In the genomic region with DNA sequence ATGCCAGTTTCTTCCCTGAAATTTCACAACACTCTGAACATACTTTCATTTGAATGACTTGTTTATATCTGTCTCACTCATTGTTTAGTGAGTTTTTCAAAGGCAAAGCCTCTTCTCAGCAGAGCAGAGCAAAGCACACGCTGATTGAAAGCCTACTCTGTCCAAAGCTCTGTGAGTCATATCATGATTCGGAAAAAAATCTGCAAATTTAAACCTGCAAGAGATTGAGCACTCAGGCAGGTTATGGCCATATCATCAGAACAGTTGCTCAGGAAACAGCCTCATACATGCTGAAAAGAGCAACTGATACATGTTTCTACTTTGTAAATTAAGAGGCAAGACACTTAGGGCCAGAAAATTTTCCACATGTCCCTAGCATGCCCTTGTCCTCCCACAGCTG, we compare ENCODE assay signal across 23 cellular contexts.
DNase-seq lines count a peak whose midpoint lies in the region; ATAC-seq, FAIRE-seq and TF ChIP-seq lines count a peak whose summit lies in the region.
"Had no signal": no experiment of that assay in that cellular context is flagged by ENCODE, and none has a peak within 500 bp of the region (broad histone marks: within the 10 kb centered on the region; RNA-seq: fewer than 3 reads in every experiment).

No MANE protein-coding gene starts in this region.

- H3K27ac Mint-ChIP-seq in GM23338 (no peak overlapping the region), chondrocyte (ENCODE audit: unreplicated experiment) (no peak overlapping the region)
- H3K27ac Mint-ChIP-seq: activated naive CD4-positive, alpha-beta T cell treated with anti-CD3 and anti-CD28 coated beads, Interleukin-2, amount 50 U/mL, for 24 hours; activated T-helper 1 cell treated with anti-CD3 and anti-CD28 coated beads, Interleukin-12 subunit alpha, Interleukin-12 subunit beta, Interleukin-2, Interleukin-4 antibody, amounts not matched to agents 30 ng/mL and 10 ng/mL and 1 ng/mL, durations not matched to agents 14 hours and 24 hours and 36 hours; natural killer cell treated with Interleukin-12 subunit alpha and Interleukin-12 subunit beta and Interleukin-15 and Interleukin-18, amount 100 ng/mL, for 72 hours; stimulated activated naive CD8-positive, alpha-beta T cell treated with anti-CD3 and anti-CD28 coated beads, Interleukin-15, Interleukin-2, amounts not matched to agents 100 ng/mL and 50 ng/mL, for 24 hours; type B pancreatic cell had no signal

- H3K27me3 Mint-ChIP-seq in GM23338 (ENCODE audit: insufficient read depth, low read depth, poor library complexity) = no peaks in the 10 kb centered on the region
- peaks cover 2% of the 10 kb centered on the region for H3K27me3 Mint-ChIP-seq in chondrocyte (ENCODE audit: low read depth)
- H3K27me3 Mint-ChIP-seq: type B pancreatic cell had no signal

- no peak overlapping the region for H3K4me2 ChIP-seq in GM23338
- H3K4me2 ChIP-seq: SK-N-SH, smooth muscle cell had no signal

- H3K9me3 Mint-ChIP-seq in GM23338 (no peaks in the 10 kb centered on the region), chondrocyte (ENCODE audit: low read depth) (no peaks in the 10 kb centered on the region)
- H3K9me3 Mint-ChIP-seq: activated naive CD4-positive, alpha-beta T cell treated with anti-CD3 and anti-CD28 coated beads, Interleukin-2, amount 50 U/mL, for 24 hours; activated T-helper 1 cell treated with anti-CD3 and anti-CD28 coated beads, Interleukin-12 subunit alpha, Interleukin-12 subunit beta, Interleukin-2, Interleukin-4 antibody, amounts not matched to agents 30 ng/mL and 10 ng/mL and 1 ng/mL, durations not matched to agents 14 hours and 24 hours and 36 hours; natural killer cell treated with Interleukin-12 subunit alpha and Interleukin-12 subunit beta and Interleukin-15 and Interleukin-18, amount 100 ng/mL, for 72 hours; stimulated activated naive CD8-positive, alpha-beta T cell treated with anti-CD3 and anti-CD28 coated beads, Interleukin-15, Interleukin-2, amounts not matched to agents 100 ng/mL and 50 ng/mL, for 24 hours; type B pancreatic cell had no signal

- WGBS in stomach, 5 donors = 38 to 52% (median 47%) methylated on average over 2 of the region's 2 CpGs

- H3K27ac ChIP-seq in GM23338 (ENCODE audit: low read depth) (no peak overlapping the region), stomach (peak overlapping the region in 3 of 5 donors; percentile 11 to 52 (median 26))
- H3K27ac ChIP-seq: gastrocnemius medialis had no signal

- no peaks in the 10 kb centered on the region for H3K36me3 Mint-ChIP-seq in GM23338 (ENCODE audit: low read depth)
- H3K36me3 Mint-ChIP-seq in chondrocyte (ENCODE audit: low read depth) = no peaks in the 10 kb centered on the region
- H3K36me3 Mint-ChIP-seq: activated naive CD4-positive, alpha-beta T cell treated with anti-CD3 and anti-CD28 coated beads, Interleukin-2, amount 50 U/mL, for 24 hours; natural killer cell treated with Interleukin-12 subunit alpha and Interleukin-12 subunit beta and Interleukin-15 and Interleukin-18, amount 100 ng/mL, for 72 hours; type B pancreatic cell had no signal

- ATAC-seq in GM23338 = no peak
- no peak for ATAC-seq in GM18498 (IDR thresholded peaks at IDR 0.05; ENCODE audit: unreplicated experiment)
- no peak for ATAC-seq in HG02973 (IDR thresholded peaks at IDR 0.05; ENCODE audit: unreplicated experiment)
- ATAC-seq: gastrocnemius medialis; natural killer cell treated with Interleukin-12 subunit alpha and Interleukin-12 subunit beta and Interleukin-15 and Interleukin-18, amount 100 ng/mL, for 72 hours had no signal

- intact Hi-C loops in stomach (cut with DNase I; ENCODE audit: low total_unique reads) = no loop called here

- no peak for DNase-seq in GM23338 (ENCODE audit: low spot score)
- peak; percentile 48 for DNase-seq in bronchial epithelial cell (ENCODE audit: low read depth)
- peak; percentile 23 for DNase-seq in inferior parietal cortex (ENCODE audit: extremely low spot score)
- no peak for DNase-seq in stomach
- DNase-seq in chondrocyte (ENCODE audit: low spot score) = no peak
- DNase-seq: activated CD4-positive, CD25-positive, alpha-beta regulatory T cell treated with anti-CD3 and anti-CD28 coated beads, Interleukin-2, amount 50 U/mL, for 72 hours; cortex of kidney; gastrocnemius medialis; HCEC 1CT; NCI-H1092 treated with DMSO at 0.1 percent for 48 hours; NCI-H2029 treated with DMSO at 0.1 percent for 48 hours; NCI-H510A; posterior cingulate gyrus; SK-N-SH; stimulated activated CD4-positive, alpha-beta T cell treated with anti-CD3 and anti-CD28 coated beads, Interleukin-4, amount 100 ng/mL, for 1 hour had no signal

- no peak for TF ChIP-seq POLR2A in stomach (IDR thresholded peaks at IDR 0.05)

- H2AFZ ChIP-seq in GM23338 = peak overlapping the region; percentile 74; the same call in 1 of the 2 replicates

- H3K9me3 ChIP-seq in stomach = no peaks in the 10 kb centered on the region
- H3K9me3 ChIP-seq: gastrocnemius medialis, SK-N-SH had no signal

- H3K4me3 ChIP-seq in GM23338 (no peak overlapping the region), bronchial epithelial cell (ENCODE audit: low read depth, low read length) (no peak overlapping the region), stomach (no peak overlapping the region)
- H3K4me3 ChIP-seq: gastrocnemius medialis, smooth muscle cell had no signal

- H3K4me1 ChIP-seq in GM23338 (ENCODE audit: insufficient read depth) (no peaks in the 10 kb centered on the region), stomach (peaks cover 0 to 23% (median 12%) of the 10 kb centered on the region in 4 donors)
- H3K4me1 ChIP-seq: gastrocnemius medialis had no signal

- no peaks in the 10 kb centered on the region for H3F3A ChIP-seq in GM23338 (replicated peaks; ENCODE audit: low read depth)

- no peaks in the 10 kb centered on the region for H3K27me3 ChIP-seq in GM23338 (ENCODE audit: insufficient read depth)
- no peaks in the 10 kb centered on the region for H3K27me3 ChIP-seq in bronchial epithelial cell (ENCODE audit: control insufficient read depth, insufficient read depth, low read length)
- H3K27me3 ChIP-seq in stomach = no peaks in the 10 kb centered on the region
- H3K27me3 ChIP-seq: gastrocnemius medialis had no signal

- H3K9me2 ChIP-seq in GM23338 (ENCODE audit: insufficient read depth) = peaks cover 5% of the 10 kb centered on the region; the same call in 1 of the 2 replicates
- H3K9me2 ChIP-seq: SK-N-SH had no signal

- H4K20me1 ChIP-seq in GM23338 (replicated peaks; ENCODE audit: insufficient read depth) = no peaks in the 10 kb centered on the region

- H3K4me1 Mint-ChIP-seq in GM23338 (0 out of 3 replicates have a peak, but pooled peaks cover 2% of the 10 kb centered on the region), chondrocyte (ENCODE audit: low read depth) (no peaks in the 10 kb centered on the region)
- H3K4me1 Mint-ChIP-seq: activated naive CD4-positive, alpha-beta T cell treated with anti-CD3 and anti-CD28 coated beads, Interleukin-2, amount 50 U/mL, for 24 hours had no signal

- no peak for FAIRE-seq in bronchial epithelial cell (lab: Jason Lieb, UNC)

- TF ChIP-seq CTCF in GM23338 (conservative IDR thresholded peaks at IDR 0.05; ENCODE audit: low read depth in 2 of 2) (no peak), bronchial epithelial cell (IDR thresholded peaks at IDR 0.05; ENCODE audit: insufficient read depth, low read length, severe bottlenecking) (no peak), stomach (IDR thresholded peaks at IDR 0.05) (no peak), chondrocyte (IDR thresholded peaks at IDR 0.05) (no peak)

- H3K36me3 ChIP-seq in GM23338 (ENCODE audit: insufficient read depth) (no peaks in the 10 kb centered on the region), bronchial epithelial cell (ENCODE audit: control insufficient read depth, insufficient read depth, low read length) (no peaks in the 10 kb centered on the region), stomach (no peaks in the 10 kb centered on the region)
- H3K36me3 ChIP-seq: gastrocnemius medialis had no signal

- H3K4me3 Mint-ChIP-seq in GM23338 = no peak overlapping the region
- H3K4me3 Mint-ChIP-seq in chondrocyte (ENCODE audit: unreplicated experiment) = no peak overlapping the region
- H3K4me3 Mint-ChIP-seq: activated naive CD4-positive, alpha-beta T cell treated with anti-CD3 and anti-CD28 coated beads, Interleukin-2, amount 50 U/mL, for 24 hours; activated T-helper 1 cell treated with anti-CD3 and anti-CD28 coated beads, Interleukin-12 subunit alpha, Interleukin-12 subunit beta, Interleukin-2, Interleukin-4 antibody, amounts not matched to agents 30 ng/mL and 10 ng/mL and 1 ng/mL, durations not matched to agents 14 hours and 24 hours and 36 hours; natural killer cell treated with Interleukin-12 subunit alpha and Interleukin-12 subunit beta and Interleukin-15 and Interleukin-18, amount 100 ng/mL, for 72 hours; stimulated activated naive CD8-positive, alpha-beta T cell treated with anti-CD3 and anti-CD28 coated beads, Interleukin-15, Interleukin-2, amounts not matched to agents 100 ng/mL and 50 ng/mL, for 24 hours; type B pancreatic cell had no signal

- no peaks in the 10 kb centered on the region for H3K79me2 ChIP-seq in GM23338 (replicated peaks; ENCODE audit: insufficient read depth)

- TF ChIP-seq EP300 in stomach (IDR thresholded peaks at IDR 0.05) = no peak

TF ChIP-seq in GM23338, 12 proteins besides CTCF, POLR2A, EP300 and RAD21:
- no peak for TF ChIP-seq ZNF114 (CRISPR knock-in tag; IDR thresholded peaks at IDR 0.05)

Comparison
In these comparisons a context has a peak if more than half of its experiments do, and no peak if none do; other contexts are left out.
1. DNase-seq: peak in bronchial epithelial cell (single experiment) and inferior parietal cortex (single experiment); none in GM23338 (single experiment), stomach (single experiment) and chondrocyte (single experiment).